Comparison of ENCODE assay signal across 23 cellular contexts in the genomic region with DNA sequence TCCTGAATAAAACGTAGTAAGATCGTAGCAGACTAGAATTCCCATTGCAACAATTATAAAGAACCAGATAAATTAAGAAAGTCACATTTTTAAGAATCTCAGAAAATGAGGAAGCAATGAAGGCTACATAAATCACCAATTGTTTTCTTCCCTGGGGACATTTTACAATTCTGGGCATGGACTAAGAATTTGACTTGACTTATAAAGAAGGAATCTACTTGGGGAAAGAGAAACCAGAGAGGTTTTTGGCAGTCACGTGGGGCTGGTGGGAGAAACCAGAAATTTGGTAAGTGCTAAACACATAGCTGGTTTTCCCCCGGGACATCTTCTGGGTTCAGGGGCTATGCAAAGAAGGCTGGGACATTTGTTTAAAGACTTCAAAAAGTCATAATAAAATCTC.
DNase-seq lines count a peak whose midpoint lies in the region; ATAC-seq, FAIRE-seq and TF ChIP-seq lines count a peak whose summit lies in the region.
"Had no signal": no experiment of that assay in that cellular context is flagged by ENCODE, and none has a peak within 500 bp of the region (broad histone marks: within the 10 kb centered on the region; RNA-seq: fewer than 3 reads in every experiment).

No MANE protein-coding gene starts in this region.

- WGBS in stomach, 5 donors = 75 to 86% (median 83%) methylated on average over 4 of the region's 4 CpGs

- TF ChIP-seq CTCF in AG10803 (conservative IDR thresholded peaks at IDR 0.05; ENCODE audit: low read length) (no peak), osteoblast (IDR thresholded peaks at IDR 0.05; ENCODE audit: extremely low read depth, low read depth, low read length) (no peak), stomach (IDR thresholded peaks at IDR 0.05) (no peak)
- no peak for TF ChIP-seq CTCF in CD4-positive, alpha-beta T cell (IDR thresholded peaks at IDR 0.05)

- H3K27me3 Mint-ChIP-seq in CD4-positive, alpha-beta T cell = peaks cover 15% of the 10 kb centered on the region

- H3K36me3 ChIP-seq in Karpas-422 (ENCODE audit: insufficient read depth, low read length) (no peaks in the 10 kb centered on the region), osteoblast (ENCODE audit: insufficient read depth, low read length) (no peaks in the 10 kb centered on the region), stomach (no peaks in the 10 kb centered on the region)
- H3K36me3 ChIP-seq: MG63 had no signal

- H2AFZ ChIP-seq in Karpas-422 (ENCODE audit: low read length) (no peak overlapping the region), osteoblast (ENCODE audit: low read length) (no peak overlapping the region)

- CTCF ChIA-PET in CD4-positive, alpha-beta T cell (lab: Charles Lee) = no interaction called here

- no peak for ATAC-seq in GM21528 (IDR thresholded peaks at IDR 0.05; ENCODE audit: low FRiP score, unreplicated experiment)
- ATAC-seq in CD4-positive, alpha-beta T cell (ENCODE audit: poor library complexity) = no peak

- no peaks in the 10 kb centered on the region for H3K4me1 Mint-ChIP-seq in CD4-positive, alpha-beta T cell (ENCODE audit: low read depth)
- H3K4me1 Mint-ChIP-seq: CD4-positive, alpha-beta memory T cell had no signal

- no peak overlapping the region for H3K9ac ChIP-seq in Karpas-422 (ENCODE audit: low read length)
- H3K9ac ChIP-seq: SK-N-SH had no signal

- no peak overlapping the region for H3K4me2 ChIP-seq in Karpas-422 (ENCODE audit: low read depth, low read length, poor library complexity, severe bottlenecking)
- H3K4me2 ChIP-seq in osteoblast (ENCODE audit: insufficient read depth, low read length) = no peak overlapping the region
- H3K4me2 ChIP-seq: SK-N-SH had no signal

- no peak overlapping the region for H3K4me3 ChIP-seq in AG10803 (ENCODE audit: low read length)
- no peak overlapping the region for H3K4me3 ChIP-seq in Karpas-422 (ENCODE audit: low read length)
- no peak overlapping the region for H3K4me3 ChIP-seq in osteoblast (ENCODE audit: insufficient read depth, low read length)
- no peak overlapping the region for H3K4me3 ChIP-seq in stomach
- H3K4me3 ChIP-seq: MG63 had no signal

- H3K79me2 ChIP-seq in Karpas-422 (ENCODE audit: low read length) (no peaks in the 10 kb centered on the region), osteoblast (ENCODE audit: insufficient read depth, low read length) (no peaks in the 10 kb centered on the region)

- no peaks in the 10 kb centered on the region for H3K9me3 Mint-ChIP-seq in CD4-positive, alpha-beta T cell

- H3K4me1 ChIP-seq in Karpas-422 (ENCODE audit: low read length) (peaks cover 8% of the 10 kb centered on the region), osteoblast (ENCODE audit: insufficient read depth, low read length) (peaks cover 11% of the 10 kb centered on the region), stomach (no peaks in the 10 kb centered on the region)

- no peaks in the 10 kb centered on the region for H4K20me1 ChIP-seq in Karpas-422 (ENCODE audit: insufficient read depth, low read depth, low read length)
- H4K20me1 ChIP-seq in osteoblast (ENCODE audit: insufficient read depth, low read length) = no peaks in the 10 kb centered on the region

- no peak overlapping the region for H3K4me3 Mint-ChIP-seq in CD4-positive, alpha-beta T cell
- H3K4me3 Mint-ChIP-seq: CD4-positive, alpha-beta memory T cell; H9 had no signal

- H3K27me3 ChIP-seq in Karpas-422 (ENCODE audit: low read length) (no peaks in the 10 kb centered on the region), osteoblast (ENCODE audit: insufficient read depth, low read length) (no peaks in the 10 kb centered on the region), stomach (no peaks in the 10 kb centered on the region)
- H3K27me3 ChIP-seq in CD4-positive, alpha-beta T cell (ENCODE audit: control insufficient read depth, insufficient read depth, low read length) = peaks cover 7% of the 10 kb centered on the region
- H3K27me3 ChIP-seq: MG63 had no signal

- no peaks in the 10 kb centered on the region for H3K36me3 Mint-ChIP-seq in CD4-positive, alpha-beta T cell (ENCODE audit: low read depth)

- peak; percentile 21 for FAIRE-seq in endometrium (lab: Jason Lieb, UNC)

- no peak for TF ChIP-seq POLR2A in stomach (IDR thresholded peaks at IDR 0.05)

- POLR2A ChIA-PET in CD4-positive, alpha-beta T cell (lab: Charles Lee) = no interaction called here

- H3K9me2 ChIP-seq in Karpas-422 (replicated peaks; ENCODE audit: insufficient read depth, low read length) = no peaks in the 10 kb centered on the region
- H3K9me2 ChIP-seq: SK-N-SH had no signal

- H3K9me3 ChIP-seq in Karpas-422 (ENCODE audit: low read length) = peaks cover 5% of the 10 kb centered on the region; the same call in 1 of the 2 replicates
- peaks cover 4% of the 10 kb centered on the region for H3K9me3 ChIP-seq in osteoblast (ENCODE audit: low read depth, low read length)
- H3K9me3 ChIP-seq in CD4-positive, alpha-beta T cell (ENCODE audit: control insufficient read depth, low read length) = peaks cover 19% of the 10 kb centered on the region
- H3K9me3 ChIP-seq in stomach = peaks cover 0 to 20% (median 10%) of the 10 kb centered on the region in 4 donors

- in situ Hi-C loops in KBM-7 (cut with MboI; ENCODE audit: low pct_unique_long_range_greater_than_20kb, low sequenced_read_pairs) = no loop called here

- DNase-seq in AG10803 (ENCODE audit: low read depth) (peak; percentile 88), Karpas-422 (peak; percentile 43), osteoblast (ENCODE audit: insufficient read length, low spot score, missing footprints) (no peak), KBM-7 (no peak), stomach (no peak)
- no peak for DNase-seq in CD4-positive, alpha-beta T cell
- DNase-seq: 8988T; Calu3; CD4-positive, alpha-beta memory T cell; H9; MG63; NCI-H1092; NCI-H146; NCI-H2029 treated with DMSO at 0.1 percent for 48 hours; NCI-H2171; NCI-H510A; NCI-H748 treated with DMSO at 0.1 percent for 48 hours; RPMI8226; SHP77 treated with DMSO at 0.1 percent for 48 hours; SK-N-SH had no signal

- no peak overlapping the region for H3K27ac Mint-ChIP-seq in CD4-positive, alpha-beta T cell
- H3K27ac Mint-ChIP-seq: CD4-positive, alpha-beta memory T cell; H9 had no signal

- H3K27ac ChIP-seq in Karpas-422 (ENCODE audit: low read length) (no peak overlapping the region), osteoblast (ENCODE audit: low read depth, low read length) (peak overlapping the region; percentile 31), stomach (no peak overlapping the region)
- H3K27ac ChIP-seq in CD4-positive, alpha-beta T cell (ENCODE audit: low read depth, low read length) = no peak overlapping the region
- H3K27ac ChIP-seq: HL-60 had no signal

- intact Hi-C loops in CD4-positive, alpha-beta T cell (cut with DNase I, micrococcal nuclease) = no loop called here
- intact Hi-C loops in stomach (cut with DNase I; ENCODE audit: low total_unique reads) = no loop called here

- TF ChIP-seq EP300 in stomach (IDR thresholded peaks at IDR 0.05) = no peak

Comparison
In these comparisons a context has a peak if more than half of its experiments do, and no peak if none do; other contexts are left out.
1. DNase-seq: peak in AG10803 (single experiment) and Karpas-422 (single experiment); none in osteoblast (single experiment), CD4-positive, alpha-beta T cell (0 of 10), KBM-7 (single experiment) and stomach (single experiment).